1 cellular context compared by ENCODE assay signal in the genomic region with DNA sequence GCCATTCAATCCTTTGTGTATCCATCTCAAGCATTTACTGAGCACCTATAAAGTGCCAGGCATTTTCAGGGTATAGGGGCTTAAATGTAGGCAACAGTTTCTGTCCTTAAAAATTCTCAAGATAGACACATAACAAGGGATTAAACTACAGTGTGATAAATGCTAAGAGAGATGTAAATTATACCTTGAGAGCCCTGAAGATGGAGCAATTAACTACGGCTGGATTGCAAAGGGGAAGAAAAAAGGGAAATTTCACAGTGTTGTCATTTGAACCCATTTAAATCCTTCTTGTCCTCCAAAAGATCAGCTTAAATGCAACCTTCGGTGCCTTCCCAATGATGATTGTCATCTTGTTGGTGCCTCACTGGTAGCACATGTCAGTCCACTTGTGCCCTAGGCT.
TF ChIP-seq lines count a peak whose summit lies in the region.

No MANE protein-coding gene starts in this region.

TF ChIP-seq in K562, 482 proteins besides CTCF, POLR2A, EP300 and RAD21:
- TF ChIP-seq ATF1 (CRISPR knock-in tag; IDR thresholded peaks at IDR 0.05) (no peak), ATF1 (tag; IDR thresholded peaks at IDR 0.05) (0 out of 2 replicates have a peak, but pooled peaks have one; percentile 2), POLR2B (IDR thresholded peaks at IDR 0.05; ENCODE audit: low read depth, partially characterized antibody) (no peak), FOXA1 (IDR thresholded peaks at IDR 0.05; ENCODE audit: borderline replicate concordance) (no peak), L3MBTL2 (IDR thresholded peaks at IDR 0.05) (peak; percentile 7; the same call in 1 of the 2 replicates), ZNF197 (CRISPR knock-in tag; IDR thresholded peaks at IDR 0.05; ENCODE audit: low read depth) (0 out of 2 replicates have a peak, but pooled peaks have one; percentile 43)
